ENCODE assay signal across 3 cellular contexts in genomic region chr11:70167723-70168404, GRCh38.
A peak's percentile ranks its signal among the peaks of the same experiment; 100 is the strongest.
TF ChIP-seq lines count a peak whose summit lies in the region.

No MANE protein-coding gene starts in this region.

TF ChIP-seq in GM23338, 12 proteins besides CTCF, POLR2A, EP300 and RAD21:
- TF ChIP-seq ZNF331 (CRISPR knock-in tag; IDR thresholded peaks at IDR 0.05; ENCODE audit: low read depth): no peak
TF ChIP-seq in GM23338: peak in this region for 0.

TF ChIP-seq in IMR-90, 13 proteins besides CTCF, POLR2A, EP300 and RAD21:
- TF ChIP-seq FOS (IDR thresholded peaks at IDR 0.05; ENCODE audit: low read depth, low read length) (no peak), NFE2L2 (IDR thresholded peaks at IDR 0.05; ENCODE audit: low read depth, low read length) (no peak), ELK1 (IDR thresholded peaks at IDR 0.05; ENCODE audit: borderline replicate concordance, low read depth, low read length) (no peak), MXI1 (IDR thresholded peaks at IDR 0.05; ENCODE audit: borderline replicate concordance, low read depth, low read length) (no peak), RFX5 (IDR thresholded peaks at IDR 0.05; ENCODE audit: low read depth, low read length) (no peak), MAFK (IDR thresholded peaks at IDR 0.05; ENCODE audit: low read depth, low read length) (no peak), CHD1 (IDR thresholded peaks at IDR 0.05; ENCODE audit: low read depth, low read length) (no peak), CEBPB (IDR thresholded peaks at IDR 0.05; ENCODE audit: low read depth, low read length) (no peak), RCOR1 (IDR thresholded peaks at IDR 0.05; ENCODE audit: insufficient replicate concordance, low read length) (no peak), MAZ (IDR thresholded peaks at IDR 0.05; ENCODE audit: borderline replicate concordance, low read depth, low read length) (no peak), USF2 (IDR thresholded peaks at IDR 0.05; ENCODE audit: low read depth, low read length) (no peak), SMC3 (IDR thresholded peaks at IDR 0.05; ENCODE audit: low read depth, low read length) (no peak), BHLHE40 (IDR thresholded peaks at IDR 0.05; ENCODE audit: low read depth, low read length) (no peak)

TF ChIP-seq in H1, 55 proteins besides CTCF, POLR2A, EP300 and RAD21:
- TF ChIP-seq BRCA1 (IDR thresholded peaks at IDR 0.05; ENCODE audit: low read depth, low read length): no peak
- TF ChIP-seq JUND (IDR thresholded peaks at IDR 0.05; ENCODE audit: low read length): peak; percentile 56; the same call in 1 of the 2 replicates
